In genomic region chr6:161128680-161129196, GRCh38 we compare ENCODE assay signal across 11 cellular contexts.
DNase-seq lines count a peak whose midpoint lies in the region; ATAC-seq and TF ChIP-seq lines count a peak whose summit lies in the region.
"Had no signal": no experiment of that assay in that cellular context is flagged by ENCODE, and none has a peak within 500 bp of the region (broad histone marks: within the 10 kb centered on the region; RNA-seq: fewer than 3 reads in every experiment).

No MANE protein-coding gene starts in this region.

- ATAC-seq in Right ventricle myocardium superior (ENCODE audit: poor library complexity) (no peak), heart left ventricle (no peak), heart right ventricle (no peak)
- ATAC-seq: upper lobe of right lung had no signal

- intact Hi-C loops in Right ventricle myocardium superior (cut with DNase I) (no loop called here), heart left ventricle (cut with DNase I) (no loop called here), heart right ventricle (cut with DNase I) (loop anchor here in 1 of 10 donors (10.0 kb wide), 1 partner anchor 246 kb away; no protein-coding TSS in a partner anchor)

- TF ChIP-seq POLR2A in heart left ventricle (IDR thresholded peaks at IDR 0.05): no peak

- peak; percentile 72 for DNase-seq in HCEC 1CT
- peak; percentile 20 to 44 for DNase-seq in activated CD4-positive, alpha-beta T cell treated with anti-CD3 and anti-CD28 coated beads for 4 hours
- peak; percentile 24 for DNase-seq in central memory CD4-positive, alpha-beta T cell
- DNase-seq in stimulated activated CD4-positive, alpha-beta T cell treated with anti-CD3 and anti-CD28 coated beads, Interleukin-15, amount 100 ng/mL, for 48 hours (ENCODE audit: low read depth in 2 of 2): peak; percentile 34 to 36
- no peak for DNase-seq in Right ventricle myocardium superior
- DNase-seq in heart left ventricle: no peak
- no peak for DNase-seq in heart right ventricle
- DNase-seq: naive B cell, NCI-H345, upper lobe of right lung had no signal

- H3K4me1 ChIP-seq in heart left ventricle (peaks cover 0 to 15% (median 0%) of the 10 kb centered on the region in 12 donors), heart right ventricle (peaks cover 0 to 14% (median 0%) of the 10 kb centered on the region in 9 donors)
- H3K4me1 ChIP-seq: upper lobe of right lung had no signal

- WGBS in heart left ventricle, 4 donors: 89 to 95% (median 92%) methylated on average over 12 of the region's 12 CpGs
- 93 to 96% methylated on average over 12 of the region's 12 CpGs for WGBS in heart right ventricle, 2 donors

- H3K4me3 ChIP-seq in heart left ventricle (no peak overlapping the region), heart right ventricle (no peak overlapping the region)
- H3K4me3 ChIP-seq: upper lobe of right lung had no signal

- H3K27ac ChIP-seq in heart left ventricle: no peak overlapping the region
- no peak overlapping the region for H3K27ac ChIP-seq in heart right ventricle
- H3K27ac ChIP-seq: KMS-11, upper lobe of right lung had no signal

- H3K9me3 ChIP-seq in heart left ventricle (peaks cover 0 to 28% (median 5%) of the 10 kb centered on the region in 12 donors), heart right ventricle (peaks cover 0 to 28% (median 6%) of the 10 kb centered on the region in 11 donors)

- H3K27me3 ChIP-seq in heart left ventricle (no peaks in the 10 kb centered on the region), heart right ventricle (no peaks in the 10 kb centered on the region)
- H3K27me3 ChIP-seq: upper lobe of right lung had no signal

- TF ChIP-seq CTCF in heart left ventricle (IDR thresholded peaks at IDR 0.05) (no peak), heart right ventricle (IDR thresholded peaks at IDR 0.05) (no peak)

- H3K36me3 ChIP-seq in heart left ventricle: peaks cover 0 to 46% (median 10%) of the 10 kb centered on the region in 9 donors
- peaks cover 0 to 80% (median 9%) of the 10 kb centered on the region in 9 donors for H3K36me3 ChIP-seq in heart right ventricle
- H3K36me3 ChIP-seq: upper lobe of right lung had no signal

Comparison
In these comparisons a context has a peak if more than half of its experiments do, and no peak if none do; other contexts are left out.
1. DNase-seq: peak in HCEC 1CT (single experiment), activated CD4-positive, alpha-beta T cell treated with anti-CD3 and anti-CD28 coated beads for 4 hours (2 of 2), central memory CD4-positive, alpha-beta T cell (single experiment) and stimulated activated CD4-positive, alpha-beta T cell treated with anti-CD3 and anti-CD28 coated beads, Interleukin-15, amount 100 ng/mL, for 48 hours (2 of 2); none in Right ventricle myocardium superior (single experiment), heart left ventricle (0 of 5) and heart right ventricle (0 of 2).